Comparison of ENCODE assay signal across 8 cellular contexts in genomic region chr16:30406911-30407793, GRCh38. TPM values are rescaled to one million over a fixed set of nuclear protein-coding genes. Genes with fewer than 3 reads are reported as not detected.
A peak's percentile ranks its signal among the peaks of the same experiment; 100 is the strongest.
DNase-seq lines count a peak whose midpoint lies in the region; ATAC-seq and TF ChIP-seq lines count a peak whose summit lies in the region.

TSS of gene ZNF771 (plus strand) at chr16:30407606. CDS start at chr16:30408054, 448 bp downstream.

- intact Hi-C loops in activated CD4-positive, alpha-beta T cell treated with anti-CD3 and anti-CD28 coated beads for 36 hours (cut with DNase I, micrococcal nuclease), result loop anchor here (1.0 to 10.0 kb wide), 13 partner anchors 12 to 342 kb away; partner anchors contain the start of genes ALDOA (in 2 of the 2), TBC1D10B (in 2 of the 2), CD2BP2 (in 1 of the 2) and GDPD3 (in 1 of the 2)
- intact Hi-C loops in left colon (cut with DNase I, micrococcal nuclease), result no loop called here

- ATAC-seq in GM18868 (IDR thresholded peaks at IDR 0.05; ENCODE audit: unreplicated experiment), result peak; percentile 79
- peak; percentile 62 for ATAC-seq in HG03103 (IDR thresholded peaks at IDR 0.05; ENCODE audit: low read depth, unreplicated experiment)
- peak; percentile 85 for ATAC-seq in activated CD4-positive, alpha-beta T cell treated with anti-CD3 and anti-CD28 coated beads for 36 hours
- ATAC-seq in left colon, result peak; percentile 95

- peaks cover 25% of the 10 kb centered on the region for H3K4me1 Mint-ChIP-seq in activated CD4-positive, alpha-beta T cell treated with anti-CD3 and anti-CD28 coated beads for 36 hours

- no peak for TF ChIP-seq CTCF in AG09309 (IDR thresholded peaks at IDR 0.05; ENCODE audit: control insufficient read depth, insufficient read depth, low read depth, low read length, missing control alignments)

- peaks cover 6% of the 10 kb centered on the region for H3K36me3 Mint-ChIP-seq in activated CD4-positive, alpha-beta T cell treated with anti-CD3 and anti-CD28 coated beads for 36 hours (ENCODE audit: low read depth)

- DNase-seq in AG09309 (ENCODE audit: low read depth) (no peak), NCI-H345 (lab: John Stamatoyannopoulos, UW) (peak; percentile 96), left colon (peak; percentile 94 to 99)
- DNase-seq in activated CD4-positive, alpha-beta T cell treated with anti-CD3 and anti-CD28 coated beads for 36 hours, result peak; percentile 95
- DNase-seq in stimulated activated CD4-positive, alpha-beta T cell treated with anti-CD3 and anti-CD28 coated beads, Interleukin-1b, Interleukin-23, amount 100 ng/mL, for 4 hours (ENCODE audit: low read depth in 2 of 2), result peak; percentile 82 to 97

- H3K4me3 ChIP-seq in AG09309 (ENCODE audit: control insufficient read depth, low read depth, low read length), result peak within 1 kb of the TSS; percentile 43

- H3K27me3 Mint-ChIP-seq in activated CD4-positive, alpha-beta T cell treated with anti-CD3 and anti-CD28 coated beads for 36 hours, result peaks cover 2% of the 10 kb centered on the region

- POLR2A ChIA-PET in activated CD4-positive, alpha-beta T cell treated with anti-CD3 and anti-CD28 coated beads for 36 hours (lab: Charles Lee), result interaction anchor here (0.5 to 2.1 kb wide), 15 partner anchors 11 to 446 kb away, joined by 3 to 9 read pairs (median 3); partner anchors contain the start of genes DCTPP1, PPP4C, SEPTIN1 and ZNF48

- no peaks in the 10 kb centered on the region for H3K9me3 Mint-ChIP-seq in activated CD4-positive, alpha-beta T cell treated with anti-CD3 and anti-CD28 coated beads for 36 hours (ENCODE audit: low read depth)

- H3K4me3 Mint-ChIP-seq in activated CD4-positive, alpha-beta T cell treated with anti-CD3 and anti-CD28 coated beads for 36 hours, result peak within 1 kb of the TSS; percentile 79

- CTCF ChIA-PET in activated CD4-positive, alpha-beta T cell treated with anti-CD3 and anti-CD28 coated beads for 36 hours (lab: Charles Lee), result interaction anchor here (0.6 to 2.2 kb wide), 17 partner anchors 8 to 333 kb away, joined by 3 to 10 read pairs (median 3); partner anchors contain the start of genes DCTPP1, ZNF48 and ZNF689

- H3K27ac Mint-ChIP-seq in activated CD4-positive, alpha-beta T cell treated with anti-CD3 and anti-CD28 coated beads for 36 hours, result peak within 1 kb of the TSS; percentile 97

- H3K27ac ChIP-seq in cingulate gyrus (ENCODE audit: low read depth, low read length), result peak within 1 kb of the TSS; percentile 91

RNA-seq across cellular contexts. Expression of gene ZNF771, which starts in this region (rescaled TPM):
- 1 to 10 TPM; 3.8 to 4.0 TPM for total RNA-seq in activated CD4-positive, alpha-beta T cell treated with anti-CD3 and anti-CD28 coated beads for 36 hours
- 1 to 10 TPM; 3.2 to 4.4 TPM for total RNA-seq in left colon

Comparison
In these comparisons a context has a peak if more than half of its experiments do, and no peak if none do; other contexts are left out.
1. intact Hi-C loops: an anchor here in activated CD4-positive, alpha-beta T cell treated with anti-CD3 and anti-CD28 coated beads for 36 hours (1.0 to 10.0 kb wide); none called in left colon.